Comparison of ENCODE assay signal across 8 cellular contexts in the genomic region with DNA sequence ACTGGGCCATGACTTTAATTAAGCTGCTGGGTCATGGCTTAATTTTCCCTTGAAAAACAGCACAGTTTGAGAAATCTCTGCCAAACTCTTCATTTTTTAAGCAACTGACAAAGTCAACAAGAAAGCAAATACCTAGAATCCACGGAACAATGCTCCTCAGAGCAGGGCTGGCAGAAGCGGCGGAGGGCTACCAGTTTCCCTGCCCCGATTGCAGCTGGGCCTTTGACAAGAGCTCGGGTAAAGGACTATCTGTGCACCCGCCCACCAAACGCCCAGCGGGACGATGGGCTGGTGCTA. TPM values are rescaled to one million over a fixed set of nuclear protein-coding genes. Genes with fewer than 3 reads are reported as not detected.
DNase-seq lines count a peak whose midpoint lies in the region; ATAC-seq and TF ChIP-seq lines count a peak whose summit lies in the region.

No MANE protein-coding gene starts in this region.

- ATAC-seq in memory B cell (ENCODE audit: low read depth) (no peak), aorta (ENCODE audit: low FRiP score) (no peak), GM21786 (IDR thresholded peaks at IDR 0.05; ENCODE audit: unreplicated experiment) (no peak), HG03039 (IDR thresholded peaks at IDR 0.05; ENCODE audit: unreplicated experiment) (no peak), GM21723 (IDR thresholded peaks at IDR 0.05; ENCODE audit: unreplicated experiment) (no peak)

- H3K9me3 Mint-ChIP-seq in memory B cell: no peaks in the 10 kb centered on the region

- no peaks in the 10 kb centered on the region for H3K36me3 ChIP-seq in BLaER1 treated with 17β-estradiol and CSF1 and Interleukin-3, amounts not matched to agents 10 nM and 100 nM
- no peaks in the 10 kb centered on the region for H3K36me3 ChIP-seq in HUES6 (ENCODE audit: control insufficient read depth, insufficient read depth, low read length)
- no peaks in the 10 kb centered on the region for H3K36me3 ChIP-seq in aorta (ENCODE audit: control insufficient read depth in 1 of 2, insufficient read depth in 2 of 2, low read length in 1 of 2)

- H3K4me1 Mint-ChIP-seq in memory B cell: peaks cover 8% of the 10 kb centered on the region

- peak overlapping the region; percentile 97 for H3K4me3 Mint-ChIP-seq in memory B cell

- peak overlapping the region; percentile 83 to 93 (median 90) for H3K9ac ChIP-seq in BLaER1 treated with 17β-estradiol and CSF1 and Interleukin-3, amounts not matched to agents 10 nM and 100 nM
- H3K9ac ChIP-seq in HUES6 (ENCODE audit: low read length): peak overlapping the region; percentile 87

- H3K27me3 Mint-ChIP-seq in memory B cell: no peaks in the 10 kb centered on the region

- H3K4me3 ChIP-seq in BLaER1 treated with 17β-estradiol and CSF1 and Interleukin-3, amounts not matched to agents 10 nM and 100 nM: peak overlapping the region; percentile 69 to 87 (median 80)
- peak overlapping the region; percentile 90 for H3K4me3 ChIP-seq in HUES6 (ENCODE audit: low read depth, low read length)
- H3K4me3 ChIP-seq in cardiac fibroblast (replicated peaks in 1 of 2; ENCODE audit: low read depth in 2 of 2, low read length in 2 of 2): peak overlapping the region; percentile 94 to 95
- H3K4me3 ChIP-seq in aorta (ENCODE audit: low read length in 2 of 2): peak overlapping the region; percentile 57 to 63

- no peaks in the 10 kb centered on the region for H3K9me3 ChIP-seq in BLaER1 treated with 17β-estradiol and CSF1 and Interleukin-3, amounts not matched to agents 10 nM and 100 nM (replicated peaks in 1 of 11)
- H3K9me3 ChIP-seq in HUES6 (ENCODE audit: control insufficient read depth, insufficient read depth, low read depth, low read length) (no peaks in the 10 kb centered on the region), aorta (ENCODE audit: control insufficient read depth, low read length) (no peaks in the 10 kb centered on the region)

- H3K36me3 Mint-ChIP-seq in memory B cell: no peaks in the 10 kb centered on the region

- H3K4me2 ChIP-seq in BLaER1 treated with 17β-estradiol and CSF1 and Interleukin-3, amounts not matched to agents 10 nM and 100 nM: peak overlapping the region; percentile 79 to 95 (median 91)

- no peaks in the 10 kb centered on the region for H3K27me3 ChIP-seq in BLaER1 treated with 17β-estradiol and CSF1 and Interleukin-3, amounts not matched to agents 10 nM and 100 nM
- H3K27me3 ChIP-seq in HUES6 (ENCODE audit: control insufficient read depth, insufficient read depth, low read length) (no peaks in the 10 kb centered on the region), aorta (ENCODE audit: control insufficient read depth in 1 of 2, insufficient read depth in 2 of 2, low read length in 1 of 2) (no peaks in the 10 kb centered on the region)

- H4K20me1 ChIP-seq in BLaER1 treated with 17β-estradiol and CSF1 and Interleukin-3, amounts not matched to agents 10 nM and 100 nM: peaks cover 0 to 54% (median 49%) of the 10 kb centered on the region in 11 experiments; a peak in 17 of 22 replicates

- intact Hi-C loops in aorta (cut with DNase I): loop anchor here in 1 of 2 donors (10.0 kb wide), 1 partner anchor 1670 kb away; the partner anchor contains the start of genes ACTRT3 and TERC

- TF ChIP-seq CTCF in cardiac fibroblast (IDR thresholded peaks at IDR 0.05; ENCODE audit: low read depth, low read length): no peak

- H3K27ac Mint-ChIP-seq in memory B cell: peak overlapping the region; percentile 17

- H3K27ac ChIP-seq in BLaER1 treated with 17β-estradiol and CSF1 and Interleukin-3, amounts not matched to agents 10 nM and 100 nM: peak overlapping the region; percentile 73 to 94 (median 91); a peak in 21 of 22 replicates
- no peak overlapping the region; the same call in 1 of the 2 replicates for H3K27ac ChIP-seq in HUES6 (ENCODE audit: low read depth, low read length)
- peak overlapping the region; percentile 50 to 88 for H3K27ac ChIP-seq in aorta (ENCODE audit: low read depth in 1 of 2, low read length in 2 of 2)

- peak in 1 of 2 donors; percentile 69 for DNase-seq in cardiac fibroblast (ENCODE audit: low read depth in 2 of 2)
- no peak for DNase-seq in memory B cell (ENCODE audit: low spot score in 2 of 2)
- DNase-seq in aorta: no peak

- H3K4me1 ChIP-seq in BLaER1 treated with 17β-estradiol and CSF1 and Interleukin-3, amounts not matched to agents 10 nM and 100 nM: peaks cover 30 to 58% (median 46%) of the 10 kb centered on the region in 10 experiments
- peaks cover 47% of the 10 kb centered on the region for H3K4me1 ChIP-seq in HUES6 (ENCODE audit: control insufficient read depth, insufficient read depth, low read length)
- peaks cover 0 to 8% of the 10 kb centered on the region in 2 donors for H3K4me1 ChIP-seq in aorta (ENCODE audit: control insufficient read depth in 1 of 2, insufficient read depth in 2 of 2, low read length in 2 of 2)

- 0% methylated on average over 9 of the region's 9 CpGs for WGBS in aorta, 2 donors

RNA-seq across cellular contexts. Expression of gene GOLIM4, which starts 1.2 kb away (rescaled TPM):
- 10 to 100 TPM; 44.6 to 48.8 TPM for total RNA-seq in aorta
- 10 to 100 TPM; 20.5 to 21.2 TPM for polyA plus RNA-seq in aorta
